In genomic region chr20:56392282-56393132, GRCh38 we compare ENCODE assay signal across 1 cellular context.
TF ChIP-seq lines count a peak whose summit lies in the region.

TSS of gene CSTF1 (plus strand) at chr20:56392645. CDS start at chr20:56395553, 2,908 bp downstream.

TF ChIP-seq in GM12878, 131 proteins besides CTCF, POLR2A, EP300 and RAD21 (continued from another document and continues in another):
- TF ChIP-seq NKRF (conservative IDR thresholded peaks at IDR 0.05) (peak; percentile 66; the same call in 1 of the 2 replicates), NR2C2 (IDR thresholded peaks at IDR 0.05; ENCODE audit: borderline replicate concordance, control insufficient read depth, insufficient read length, low read depth) (peak; percentile 97), FOS (IDR thresholded peaks at IDR 0.05; ENCODE audit: borderline replicate concordance, extremely low read depth, insufficient read length) (peak; percentile 47), MEF2B (IDR thresholded peaks at IDR 0.05; ENCODE audit: partially characterized antibody, poor library complexity, severe bottlenecking) (peak; percentile 37), CHD4 (IDR thresholded peaks at IDR 0.05) (no peak), ZZZ3 (IDR thresholded peaks at IDR 0.05; ENCODE audit: control insufficient read depth, insufficient read length, low read depth) (no peak), ZBTB33 (IDR thresholded peaks at IDR 0.05) (no peak), HSF1 (IDR thresholded peaks at IDR 0.05; ENCODE audit: low read depth, low read length) (0 out of 2 replicates have a peak, but pooled peaks have one; percentile 45), KAT2A (conservative IDR thresholded peaks at IDR 0.05; ENCODE audit: control insufficient read depth, low read depth, low read length) (no peak), CHD2 (IDR thresholded peaks at IDR 0.05; ENCODE audit: borderline replicate concordance, low read depth, low read length) (peak; percentile 81), SP1 (IDR thresholded peaks at IDR 0.05; ENCODE audit: low read depth, low read length) (peak; percentile 78), ZNF622 (IDR thresholded peaks at IDR 0.05) (no peak), ZNF24 (IDR thresholded peaks at IDR 0.05) (no peak), MEF2A (IDR thresholded peaks at IDR 0.05; ENCODE audit: insufficient read depth, low read depth, low read length) (no peak), ZNF384 (IDR thresholded peaks at IDR 0.05; ENCODE audit: borderline replicate concordance, low read depth, low read length) (no peak), YBX1 (IDR thresholded peaks at IDR 0.05) (no peak), ZNF687 (IDR thresholded peaks at IDR 0.05) (0 out of 2 replicates have a peak, but pooled peaks have one; percentile 40), CHD1 (IDR thresholded peaks at IDR 0.05; ENCODE audit: low read depth, low read length) (no peak), TCF7 (IDR thresholded peaks at IDR 0.05; ENCODE audit: borderline replicate concordance) (no peak), ZBTB4 (CRISPR knock-in tag; IDR thresholded peaks at IDR 0.05) (no peak), EED (IDR thresholded peaks at IDR 0.05; ENCODE audit: low read depth) (peak; percentile 74), MAX (IDR thresholded peaks at IDR 0.05; ENCODE audit: low read depth, low read length) (peak; percentile 80), TARDBP (IDR thresholded peaks at IDR 0.05; ENCODE audit: borderline replicate concordance) (peak; percentile 92), MYB (IDR thresholded peaks at IDR 0.05; ENCODE audit: borderline replicate concordance, low read depth, low read length) (no peak; the same call in 1 of the 2 replicates), TCF3 (IDR thresholded peaks at IDR 0.05; ENCODE audit: borderline replicate concordance, insufficient read depth, low read depth, low read length) (no peak), SMC3 (IDR thresholded peaks at IDR 0.05; ENCODE audit: borderline replicate concordance, low read length) (no peak), BACH1 (IDR thresholded peaks at IDR 0.05; ENCODE audit: borderline replicate concordance) (no peak), NBN (IDR thresholded peaks at IDR 0.05) (peak; percentile 81; the same call in 1 of the 2 replicates), PAX5 (IDR thresholded peaks at IDR 0.05; ENCODE audit: borderline replicate concordance, low read depth, low read length) (no peak; the same call in 1 of the 2 replicates), POLR2AphosphoS2 (IDR thresholded peaks at IDR 0.05; ENCODE audit: low read depth, low read length) (peak; percentile 94), IKZF2 (IDR thresholded peaks at IDR 0.05) (peak; percentile 81), USF1 (IDR thresholded peaks at IDR 0.05; ENCODE audit: borderline replicate concordance, extremely low read length, insufficient read depth, low read depth, low read length) (no peak), ZBTB11 (CRISPR knock-in tag; IDR thresholded peaks at IDR 0.05) (no peak), POLR2AphosphoS5 (IDR thresholded peaks at IDR 0.05; ENCODE audit: low read length) (peak; percentile 80), EGR1 (IDR thresholded peaks at IDR 0.05; ENCODE audit: borderline replicate concordance in 1 of 2, low read depth in 2 of 2, low read length in 2 of 2) (peak; percentile 69 to 96), ASH2L (IDR thresholded peaks at IDR 0.05; ENCODE audit: borderline replicate concordance, low read depth) (no peak), JUNB (IDR thresholded peaks at IDR 0.05) (no peak), CREM (IDR thresholded peaks at IDR 0.05; ENCODE audit: low read depth) (peak; percentile 97), ATF2 (IDR thresholded peaks at IDR 0.05; ENCODE audit: low read length) (no peak), SRF (IDR thresholded peaks at IDR 0.05; ENCODE audit: low read depth in 2 of 2, low read length in 2 of 2) (peak; percentile 92 to 99)
